In the genomic region with DNA sequence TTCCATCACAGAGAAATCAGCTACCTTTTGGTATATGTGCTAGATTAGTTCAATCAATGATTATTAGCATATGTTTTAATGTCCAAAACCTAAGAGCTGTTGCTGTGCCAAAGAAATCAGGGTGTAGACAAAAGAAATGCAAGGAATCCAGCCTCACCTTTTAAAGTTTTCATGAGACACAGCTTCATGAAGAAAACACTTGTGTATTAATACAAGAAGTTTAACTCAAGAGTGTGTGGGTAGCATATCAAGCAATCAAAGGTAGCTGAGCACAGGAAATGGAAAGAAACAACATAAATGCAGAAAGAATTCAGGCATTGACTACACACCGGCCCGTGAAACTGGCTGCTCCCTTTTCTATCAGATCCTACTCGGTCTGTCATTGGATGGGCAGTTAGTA, we compare ENCODE assay signal across 27 cellular contexts.
DNase-seq lines count a peak whose midpoint lies in the region; ATAC-seq and TF ChIP-seq lines count a peak whose summit lies in the region.
"Had no signal": no experiment of that assay in that cellular context is flagged by ENCODE, and none has a peak within 500 bp of the region (broad histone marks: within the 10 kb centered on the region; RNA-seq: fewer than 3 reads in every experiment).

No MANE protein-coding gene starts in this region.

- H3K9ac ChIP-seq in Loucy (ENCODE audit: low read depth, low read length, poor library complexity, severe bottlenecking): peak overlapping the region; percentile 31

- no peak for ATAC-seq in psoas muscle
- ATAC-seq: GM23338; left ventricle myocardium superior; naive thymus-derived CD4-positive, alpha-beta T cell; PC-3; stimulated activated effector memory CD8-positive, alpha-beta T cell treated with anti-CD3 and anti-CD28 coated beads, Interleukin-12 subunit alpha, Interleukin-12 subunit beta, amount 100 ng/mL, for 72 hours had no signal

- H3K79me2 ChIP-seq in ACC112 (ENCODE audit: control insufficient read depth, insufficient read depth, low read length, unreplicated experiment) (no peaks in the 10 kb centered on the region), Loucy (ENCODE audit: insufficient read depth, low read length) (no peaks in the 10 kb centered on the region)

- WGBS in psoas muscle, 3 donors: 63 to 69% (median 68%) methylated on average over 3 of the region's 3 CpGs

- H3K36me3 ChIP-seq in ACC112 (ENCODE audit: insufficient read depth, low read length) (peaks cover 3% of the 10 kb centered on the region; the same call in 1 of the 2 replicates), Loucy (ENCODE audit: insufficient read depth, low read length) (no peaks in the 10 kb centered on the region), psoas muscle (ENCODE audit: insufficient read depth in 1 of 2, low read depth in 1 of 2) (no peaks in the 10 kb centered on the region)

- H2AFZ ChIP-seq in ACC112 (ENCODE audit: low read length, unreplicated experiment) (peak overlapping the region; percentile 2), Loucy (ENCODE audit: low read length) (peak overlapping the region; percentile 91)
- H2AFZ ChIP-seq: GM23338 had no signal

- TF ChIP-seq CTCF in Loucy (conservative IDR thresholded peaks at IDR 0.05; ENCODE audit: low read length): no peak
- TF ChIP-seq CTCF in psoas muscle (IDR thresholded peaks at IDR 0.05): no peak
- TF ChIP-seq CTCF in dorsolateral prefrontal cortex (IDR thresholded peaks at IDR 0.05 in 54 of 56, conservative IDR thresholded peaks at IDR 0.05 in 2 of 56; ENCODE audit: low read depth in 1 of 56, partially characterized antibody in 56 of 56): no peak

- no peaks in the 10 kb centered on the region for H3K9me2 ChIP-seq in Loucy (replicated peaks; ENCODE audit: low read depth, low read length)

- H3K4me2 ChIP-seq in Loucy (ENCODE audit: low read depth, low read length, poor library complexity, severe bottlenecking): peak overlapping the region; percentile 24
- H3K4me2 ChIP-seq: GM23338 had no signal

- DNase-seq in dermis blood vessel endothelial cell (peak; percentile 27), renal cortical epithelial cell (ENCODE audit: low read depth) (peak; percentile 60), occipital lobe (lab: John Stamatoyannopoulos, UW) (no peak), psoas muscle (no peak), mucosa of gallbladder (ENCODE audit: low spot score) (no peak), dorsolateral prefrontal cortex (no peak)
- DNase-seq: activated CD4-positive, alpha-beta T cell treated with anti-CD3 and anti-CD28 coated beads for 4 hours; CD4-positive, alpha-beta memory T cell; effector CD8-positive, alpha-beta T cell; head of caudate nucleus; Karpas-422; left ventricle myocardium superior; MV-4-11; naive thymus-derived CD4-positive, alpha-beta T cell; NCI-H1436; NCI-H226; NCI-H526 treated with DMSO at 0.1 percent for 48 hours; nucleus accumbens; PC-3; Right ventricle myocardium superior; stimulated activated CD4-positive, alpha-beta T cell treated with anti-CD3 and anti-CD28 coated beads, Interleukin-15, amount 100 ng/mL, for 24 hours had no signal

- H3K4me3 ChIP-seq in ACC112 (ENCODE audit: low read depth, low read length): no peak overlapping the region
- H3K4me3 ChIP-seq in Loucy (ENCODE audit: low read length, poor library complexity, severe bottlenecking): no peak overlapping the region
- H3K4me3 ChIP-seq in psoas muscle: no peak overlapping the region
- H3K4me3 ChIP-seq in dorsolateral prefrontal cortex: no peak overlapping the region
- H3K4me3 ChIP-seq: GM23338 had no signal

- H3K27ac ChIP-seq in ACC112 (ENCODE audit: low read depth, low read length) (no peak overlapping the region), psoas muscle (no peak overlapping the region), dorsolateral prefrontal cortex (no peak overlapping the region)
- H3K27ac ChIP-seq: HL-60, VCaP had no signal

- H3K27me3 ChIP-seq in ACC112 (ENCODE audit: insufficient read depth, low read length): no peaks in the 10 kb centered on the region
- H3K27me3 ChIP-seq in Loucy (ENCODE audit: insufficient read depth, low read length, poor library complexity, severe bottlenecking): no peaks in the 10 kb centered on the region
- no peaks in the 10 kb centered on the region for H3K27me3 ChIP-seq in psoas muscle (ENCODE audit: insufficient read depth in 3 of 3, low read length in 2 of 3)
- H3K27me3 ChIP-seq in dorsolateral prefrontal cortex: no peaks in the 10 kb centered on the region

- H3K9me3 ChIP-seq in Loucy (ENCODE audit: insufficient read depth, low read depth, low read length) (no peaks in the 10 kb centered on the region), psoas muscle (no peaks in the 10 kb centered on the region)

- H3K4me1 ChIP-seq in ACC112 (ENCODE audit: control insufficient read depth, insufficient read depth, low read length, unreplicated experiment): peaks cover 35% of the 10 kb centered on the region
- peaks cover 21% of the 10 kb centered on the region for H3K4me1 ChIP-seq in Loucy (ENCODE audit: insufficient read depth, low read length, poor library complexity, severe bottlenecking)
- H3K4me1 ChIP-seq in psoas muscle: peaks cover 3% of the 10 kb centered on the region

- intact Hi-C loops in psoas muscle (cut with DNase I) (no loop called here), dorsolateral prefrontal cortex (cut with DNase I) (loop anchor here in 1 of 2 donors (10.0 kb wide), 1 partner anchor 71 kb away; a partner anchor contains a TSS)

- no peaks in the 10 kb centered on the region for H4K20me1 ChIP-seq in Loucy (ENCODE audit: insufficient read depth, low read length, poor library complexity, severe bottlenecking)

- H3F3A ChIP-seq in Loucy (ENCODE audit: low read depth): no peaks in the 10 kb centered on the region

Comparison
In these comparisons a context has a peak if more than half of its experiments do, and no peak if none do; other contexts are left out.
1. DNase-seq: peak in dermis blood vessel endothelial cell (single experiment) and renal cortical epithelial cell (single experiment); none in occipital lobe (single experiment), psoas muscle (0 of 2), mucosa of gallbladder (single experiment) and dorsolateral prefrontal cortex (0 of 10).